In the genomic region with DNA sequence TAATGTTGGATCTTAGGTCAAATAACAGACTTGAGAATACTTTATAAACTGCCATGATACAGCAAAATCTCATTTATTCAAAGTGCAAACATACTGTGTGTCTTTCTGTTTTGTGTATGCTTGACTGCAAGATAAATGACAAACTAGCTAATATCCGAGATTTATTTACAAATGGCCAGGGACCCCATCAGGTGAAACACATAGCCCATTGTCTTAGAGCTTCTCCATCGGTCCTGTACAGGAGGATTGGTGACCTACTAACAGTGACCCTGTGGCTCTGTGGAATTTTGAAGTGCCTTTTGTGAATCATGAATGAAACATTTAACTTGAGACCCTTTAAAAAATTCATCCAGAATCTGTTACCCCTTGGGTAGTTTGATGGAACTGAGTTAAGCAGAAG, we compare ENCODE assay signal across 18 cellular contexts. TPM values are rescaled to one million over a fixed set of nuclear protein-coding genes. Genes with fewer than 3 reads are reported as not detected.
DNase-seq lines count a peak whose midpoint lies in the region; ATAC-seq, FAIRE-seq and TF ChIP-seq lines count a peak whose summit lies in the region.
"Had no signal": no experiment of that assay in that cellular context is flagged by ENCODE, and none has a peak within 500 bp of the region (broad histone marks: within the 10 kb centered on the region; RNA-seq: fewer than 3 reads in every experiment).

No MANE protein-coding gene starts in this region.

- POLR2A ChIA-PET in HepG2 (lab: Yijun Ruan, JAX), result interaction anchor here (1.2 kb wide), 1 partner anchor 31 kb away, joined by 3 read pairs; no protein-coding TSS in a partner anchor
- POLR2A ChIA-PET in endothelial cell of umbilical vein (lab: Charles Lee), result no interaction called here

- H3K4me1 Mint-ChIP-seq in T-helper 17 cell, result peaks cover 34% of the 10 kb centered on the region

- CTCF ChIA-PET in HepG2 (lab: Yijun Ruan, JAX; ENCODE audit: low intra/inter-chr PET ratio, low total read pairs) (no interaction called here), endothelial cell of umbilical vein (lab: Charles Lee) (interaction anchor here (0.9 to 1.5 kb wide), 11 partner anchors 9 to 171 kb away, joined by 3 to 13 read pairs (median 4); no protein-coding TSS in a partner anchor)

- TF ChIP-seq EP300 in HepG2 (IDR thresholded peaks at IDR 0.05; ENCODE audit: low read depth in 2 of 2, low read length in 2 of 2) (no peak), HepG2 (CRISPR knock-in tag; IDR thresholded peaks at IDR 0.05; ENCODE audit: borderline replicate concordance) (no peak), upper lobe of left lung (IDR thresholded peaks at IDR 0.05) (no peak)

- H3K4me3 ChIP-seq in HepG2 (replicated peaks in 1 of 3; ENCODE audit: insufficient read depth in 1 of 3, low read depth in 2 of 3, low read length in 3 of 3) (no peak overlapping the region), right lobe of liver (no peak overlapping the region), endothelial cell of umbilical vein (replicated peaks in 1 of 3; ENCODE audit: insufficient read depth in 1 of 3, low read depth in 1 of 3, low read length in 3 of 3) (no peak overlapping the region), upper lobe of left lung (no peak overlapping the region)
- H3K4me3 ChIP-seq: ascending aorta, K562 had no signal

- no peaks in the 10 kb centered on the region for H3K27me3 Mint-ChIP-seq in T-helper 17 cell

- 11% methylated on average over 2 of the region's 2 CpGs for WGBS in HepG2 (ENCODE audit: low lambda C conversion rate)
- WGBS in right lobe of liver (ENCODE audit: insufficient coverage, low coverage, low lambda C conversion rate, missing lambda C conversion rate), result 67% methylated on average over 2 of the region's 2 CpGs
- WGBS in upper lobe of left lung, 2 donors, result 58 to 65% methylated on average over 2 of the region's 2 CpGs

- intact Hi-C loops in HepG2 (cut with micrococcal nuclease; ENCODE audit: unreplicated experiment) (no loop called here), right lobe of liver (cut with DNase I) (no loop called here), endothelial cell of umbilical vein (cut with micrococcal nuclease) (no loop called here)

- in situ Hi-C loops in HepG2 (cut with HindIII; ENCODE audit: extremely low pct_ligation_motif_present, low pct_unique_long_range_greater_than_20kb), result no loop called here

- peak; percentile 52 for ATAC-seq in HepG2
- no peak for ATAC-seq in right lobe of liver
- ATAC-seq in T-helper 17 cell, result no peak
- no peak for ATAC-seq in upper lobe of left lung (ENCODE audit: low FRiP score in 2 of 2)
- ATAC-seq: K562, sciatic nerve had no signal

- H3K9me3 ChIP-seq in HepG2 (ENCODE audit: low read length), result no peaks in the 10 kb centered on the region
- H3K9me3 ChIP-seq in right lobe of liver, result no peaks in the 10 kb centered on the region
- no peaks in the 10 kb centered on the region for H3K9me3 ChIP-seq in T-helper 17 cell (ENCODE audit: control insufficient read depth, low read length, poor library complexity, severe bottlenecking)
- no peaks in the 10 kb centered on the region for H3K9me3 ChIP-seq in endothelial cell of umbilical vein (replicated peaks; ENCODE audit: control insufficient read depth, insufficient read depth, low read length)
- no peaks in the 10 kb centered on the region for H3K9me3 ChIP-seq in upper lobe of left lung
- H3K9me3 ChIP-seq: ascending aorta had no signal

- dilution Hi-C loops in endothelial cell of umbilical vein (cut with MboI; ENCODE audit: extremely low pct_ligation_motif_present, low sequenced_read_pairs), result no loop called here

- DNase-seq in HepG2 (ENCODE audit: low spot score) (peak; percentile 65), right lobe of liver (no peak), T-helper 17 cell (no peak), endothelial cell of umbilical vein (ENCODE audit: low read depth, low spot score) (no peak), DMS153 (lab: John Stamatoyannopoulos, UW) (no peak), C1 segment of cervical spinal cord (lab: John Stamatoyannopoulos, UW) (no peak), upper lobe of left lung (no peak), T-helper 1 cell (no peak)
- DNase-seq: activated CD4-positive, alpha-beta T cell treated with anti-CD3 and anti-CD28 coated beads, Interleukin-2, amount 50 U/mL, for 1 hour; NCI-H2081; NCI-H524; stimulated activated CD4-positive, alpha-beta T cell treated with anti-CD3 and anti-CD28 coated beads, Interleukin-1b, Interleukin-23, amount 100 ng/mL, for 48 hours had no signal

- no peak overlapping the region for H3K4me3 Mint-ChIP-seq in T-helper 17 cell
- H3K4me3 Mint-ChIP-seq: activated T-helper 1 cell treated with anti-CD3 and anti-CD28 coated beads, Interleukin-12 subunit alpha, Interleukin-12 subunit beta, Interleukin-2, Interleukin-4 antibody, amounts not matched to agents 30 ng/mL and 10 ng/mL and 1 ng/mL, durations not matched to agents 14 hours and 24 hours and 36 hours had no signal

- TF ChIP-seq CTCF in HepG2 (CRISPR knock-in tag; IDR thresholded peaks at IDR 0.05), result no peak
- TF ChIP-seq CTCF in right lobe of liver (IDR thresholded peaks at IDR 0.05), result no peak
- TF ChIP-seq CTCF in endothelial cell of umbilical vein (IDR thresholded peaks at IDR 0.05; ENCODE audit: extremely low read depth in 1 of 2, insufficient read depth in 1 of 2, low read depth in 1 of 2, low read length in 2 of 2), result no peak
- no peak for TF ChIP-seq CTCF in upper lobe of left lung (IDR thresholded peaks at IDR 0.05)

- H3K36me3 ChIP-seq in HepG2 (replicated peaks in 1 of 2; ENCODE audit: control insufficient read depth in 1 of 2, insufficient read depth in 2 of 2, low read length in 2 of 2) (peaks cover 14 to 44% of the 10 kb centered on the region in 2 experiments), right lobe of liver (peaks cover 0 to 18% (median 0%) of the 10 kb centered on the region in 4 donors), endothelial cell of umbilical vein (ENCODE audit: control insufficient read depth in 2 of 2, extremely low read depth in 1 of 2, insufficient read depth in 2 of 2, low read length in 2 of 2) (peaks cover 0 to 11% of the 10 kb centered on the region in 2 experiments), upper lobe of left lung (peaks cover 0 to 27% (median 5%) of the 10 kb centered on the region in 4 donors)

- H3K27ac Mint-ChIP-seq in T-helper 17 cell, result peak overlapping the region; percentile 63
- H3K27ac Mint-ChIP-seq: activated T-helper 1 cell treated with anti-CD3 and anti-CD28 coated beads, Interleukin-12 subunit alpha, Interleukin-12 subunit beta, Interleukin-2, Interleukin-4 antibody, amounts not matched to agents 30 ng/mL and 10 ng/mL and 1 ng/mL, durations not matched to agents 14 hours and 24 hours and 36 hours had no signal

- no peaks in the 10 kb centered on the region for H3K9me1 ChIP-seq in endothelial cell of umbilical vein (replicated peaks; ENCODE audit: control insufficient read depth, extremely low read depth, insufficient read depth, low read length)

- H3K4me1 ChIP-seq in HepG2 (ENCODE audit: insufficient read depth, low read length), result peaks cover 51% of the 10 kb centered on the region
- no peaks in the 10 kb centered on the region for H3K4me1 ChIP-seq in right lobe of liver
- peaks cover 19% of the 10 kb centered on the region for H3K4me1 ChIP-seq in endothelial cell of umbilical vein (ENCODE audit: control insufficient read depth, extremely low read depth, insufficient read depth, low read length)
- peaks cover 26 to 76% (median 52%) of the 10 kb centered on the region in 4 donors for H3K4me1 ChIP-seq in upper lobe of left lung

- TF ChIP-seq POLR2A in HepG2 (IDR thresholded peaks at IDR 0.05; ENCODE audit: insufficient read depth in 1 of 2, low read depth in 2 of 2, low read length in 2 of 2) (no peak), right lobe of liver (IDR thresholded peaks at IDR 0.05) (no peak), endothelial cell of umbilical vein (IDR thresholded peaks at IDR 0.05; ENCODE audit: low read depth, low read length) (no peak), upper lobe of left lung (IDR thresholded peaks at IDR 0.05) (no peak)

- H4K20me1 ChIP-seq in HepG2 (ENCODE audit: insufficient read depth, low read length) (peaks cover 27% of the 10 kb centered on the region), endothelial cell of umbilical vein (replicated peaks; ENCODE audit: control insufficient read depth, extremely low read depth, insufficient read depth, low read length) (no peaks in the 10 kb centered on the region)

- H3K27ac ChIP-seq in HepG2 (ENCODE audit: extremely low read length, insufficient read depth, low read length) (peak overlapping the region; percentile 47), right lobe of liver (no peak overlapping the region), endothelial cell of umbilical vein (ENCODE audit: insufficient read depth, low read depth, low read length) (no peak overlapping the region), upper lobe of left lung (peak overlapping the region in 1 of 4 donors; percentile 46)
- H3K27ac ChIP-seq: ascending aorta, HL-60 had no signal

- peaks cover 59% of the 10 kb centered on the region for H3K79me2 ChIP-seq in HepG2 (ENCODE audit: insufficient read depth, low read length)
- peaks cover 61% of the 10 kb centered on the region for H3K79me2 ChIP-seq in endothelial cell of umbilical vein (ENCODE audit: control insufficient read depth, insufficient read depth, low read length)

- no peaks in the 10 kb centered on the region for H3K36me3 Mint-ChIP-seq in T-helper 17 cell (ENCODE audit: low read depth)

- no TSS peak for BruUV-seq in HepG2 (replicated peaks; lab: Mats Ljungman, UMichigan)
- BruUV-seq in endothelial cell of umbilical vein (replicated peaks; lab: Mats Ljungman, UMichigan), result no TSS peak

- H3K4me2 ChIP-seq in HepG2 (ENCODE audit: low read depth, low read length), result 0 out of 2 replicates have a peak overlapping the region, but pooled peaks have one; percentile 30
- peak overlapping the region; percentile 23 for H3K4me2 ChIP-seq in endothelial cell of umbilical vein (ENCODE audit: insufficient read depth, low read length)

- no peak for TF ChIP-seq RAD21 in HepG2 (CRISPR knock-in tag; IDR thresholded peaks at IDR 0.05)

- H2AFZ ChIP-seq in HepG2 (ENCODE audit: low read length) (no peak overlapping the region), endothelial cell of umbilical vein (ENCODE audit: low read depth, low read length) (no peak overlapping the region)

- H3K27me3 ChIP-seq in HepG2 (ENCODE audit: control insufficient read depth in 1 of 2, insufficient read depth in 2 of 2, low read length in 2 of 2) (no peaks in the 10 kb centered on the region), right lobe of liver (no peaks in the 10 kb centered on the region), endothelial cell of umbilical vein (ENCODE audit: control insufficient read depth in 2 of 2, insufficient read depth in 2 of 2, low read length in 2 of 2) (no peaks in the 10 kb centered on the region), upper lobe of left lung (no peaks in the 10 kb centered on the region)
- H3K27me3 ChIP-seq: ascending aorta had no signal

- H3K9ac ChIP-seq in HepG2 (ENCODE audit: insufficient read depth, low read depth, low read length), result 0 out of 2 replicates have a peak overlapping the region, but pooled peaks have one; percentile 2
- no peak overlapping the region for H3K9ac ChIP-seq in endothelial cell of umbilical vein (replicated peaks; ENCODE audit: extremely low read depth, insufficient read depth, low read length)

- FAIRE-seq in HepG2 (lab: Jason Lieb, UNC) (peak; percentile 23), endothelial cell of umbilical vein (lab: Jason Lieb, UNC) (no peak)
- FAIRE-seq: endometrium, K562 had no signal

RNA-seq across cellular contexts. Expression of a gene that starts 27.1 kb away (rescaled TPM):
- total RNA-seq in HepG2 (2016; rRNA removed; fragmentation: Illumina TruSeq; extraction: Trizol) (9.6 and 17.2 TPM in 2 replicates), right lobe of liver (10 to 100 TPM; 14.1 to 30.3 (median 18.2) TPM), T-helper 17 cell (1 to 10 TPM; 3.7 to 5.9 TPM), endothelial cell of umbilical vein (108 and 132 TPM in 2 replicates), upper lobe of left lung (100 to 1,000 TPM in 2 of 6 donors, 10 to 100 TPM in 4; 81.5 to 275 (median 96.6) TPM)
- total RNA-seq in HepG2 (2016; cell fraction: cytosol; rRNA removed; fragmentation: Illumina TruSeq; extraction: Trizol; ENCODE audit: low read depth), result 2.4 and 2.6 TPM in 2 replicates
- 9.5 and 17.7 TPM in 2 replicates for total RNA-seq in HepG2 (2016; cell fraction: insoluble cytoplasmic fraction; rRNA removed; fragmentation: Illumina TruSeq; extraction: Trizol)
- 6.9 and 7.4 TPM in 2 replicates for total RNA-seq in HepG2 (2016; cell fraction: membrane; rRNA removed; fragmentation: Illumina TruSeq; extraction: Trizol)
- total RNA-seq in HepG2 (2016; cell fraction: nucleus; rRNA removed; fragmentation: Illumina TruSeq; extraction: Trizol), result 15.9 and 18.2 TPM in 2 replicates
- polyA plus RNA-seq in HepG2 (2011; rRNA removed) (12.2 and 16.1 TPM in 2 replicates), endothelial cell of umbilical vein (154 and 187 TPM in 2 replicates)
- polyA plus RNA-seq in HepG2 (2011; cell fraction: cytosol; rRNA removed), result 6.9 and 11.5 TPM in 2 replicates
- polyA plus RNA-seq in HepG2 (2011; cell fraction: nucleus; rRNA removed), result 98.4 and 122 TPM in 2 replicates
- 6.9 and 8.5 TPM in 2 replicates for polyA plus RNA-seq in HepG2 (2012)
- 1.4 and 1.6 TPM in 2 replicates for polyA plus RNA-seq in HepG2 (2016; cell fraction: cytosol; fragmentation: Illumina TruSeq; extraction: Trizol; ENCODE audit: low read depth)
- polyA plus RNA-seq in HepG2 (2016; cell fraction: insoluble cytoplasmic fraction; fragmentation: Illumina TruSeq; extraction: Trizol; ENCODE audit: low read depth), result 8.9 and 9.4 TPM in 2 replicates
- 3.8 and 4.2 TPM in 2 replicates for polyA plus RNA-seq in HepG2 (2016; cell fraction: membrane; fragmentation: Illumina TruSeq; extraction: Trizol; ENCODE audit: low read depth)
- 47.1 and 52.2 TPM in 2 replicates for polyA plus RNA-seq in HepG2 (2016; cell fraction: nucleus; fragmentation: Illumina TruSeq; extraction: Trizol; ENCODE audit: insufficient read depth, low read depth)
- 9.4 and 18.9 TPM in 2 replicates for polyA minus RNA-seq in HepG2 (2011; rRNA and poly(A)+ RNA removed; ENCODE audit: low replicate concordance)
- 4.6 and 8.4 TPM in 2 replicates for polyA minus RNA-seq in HepG2 (2011; cell fraction: cytosol; rRNA and poly(A)+ RNA removed)
- polyA minus RNA-seq in HepG2 (2011; cell fraction: nucleus; rRNA and poly(A)+ RNA removed), result 9.1 and 11.2 TPM in 2 replicates
- 55.5 and 101 TPM in 2 replicates for polyA plus RNA-seq in endothelial cell of umbilical vein (2011; cell fraction: cytosol; rRNA removed)
- 267 and 310 TPM in 2 replicates for polyA plus RNA-seq in endothelial cell of umbilical vein (2011; cell fraction: nucleus; rRNA removed)
- polyA plus RNA-seq in endothelial cell of umbilical vein (2012), result 31.9 and 66.1 TPM in 2 replicates
- 50.6 and 59.6 TPM in 2 replicates for polyA minus RNA-seq in endothelial cell of umbilical vein
- polyA minus RNA-seq in endothelial cell of umbilical vein (2011; cell fraction: cytosol; rRNA and poly(A)+ RNA removed), result 16.9 TPM
- 50.4 and 76.0 TPM in 2 replicates for polyA minus RNA-seq in endothelial cell of umbilical vein (2011; cell fraction: nucleus; rRNA and poly(A)+ RNA removed)

RNA-seq across cellular contexts. Expression of a gene that starts 40.2 kb away (rescaled TPM):
- total RNA-seq in HepG2 (2016; rRNA removed; fragmentation: Illumina TruSeq; extraction: Trizol), result 62.8 and 68.1 TPM in 2 replicates
- 18.9 and 19.0 TPM in 2 replicates for total RNA-seq in HepG2 (2016; cell fraction: cytosol; rRNA removed; fragmentation: Illumina TruSeq; extraction: Trizol; ENCODE audit: low read depth)
- total RNA-seq in HepG2 (2016; cell fraction: insoluble cytoplasmic fraction; rRNA removed; fragmentation: Illumina TruSeq; extraction: Trizol), result 58.6 and 68.6 TPM in 2 replicates
- total RNA-seq in HepG2 (2016; cell fraction: membrane; rRNA removed; fragmentation: Illumina TruSeq; extraction: Trizol), result 65.4 and 80.0 TPM in 2 replicates
- 38.0 and 40.7 TPM in 2 replicates for total RNA-seq in HepG2 (2016; cell fraction: nucleus; rRNA removed; fragmentation: Illumina TruSeq; extraction: Trizol)
- 23.9 and 29.4 TPM in 2 replicates for polyA plus RNA-seq in HepG2 (2011; rRNA removed)
- polyA plus RNA-seq in HepG2 (2011; cell fraction: cytosol; rRNA removed), result 13.8 and 18.5 TPM in 2 replicates
- polyA plus RNA-seq in HepG2 (2011; cell fraction: nucleus; rRNA removed), result 23.8 and 24.4 TPM in 2 replicates
- 43.4 and 54.0 TPM in 2 replicates for polyA plus RNA-seq in HepG2 (2012)
- 29.1 and 32.3 TPM in 2 replicates for polyA plus RNA-seq in HepG2 (2016; cell fraction: cytosol; fragmentation: Illumina TruSeq; extraction: Trizol; ENCODE audit: low read depth)
- 93.6 and 111 TPM in 2 replicates for polyA plus RNA-seq in HepG2 (2016; cell fraction: insoluble cytoplasmic fraction; fragmentation: Illumina TruSeq; extraction: Trizol; ENCODE audit: low read depth)
- polyA plus RNA-seq in HepG2 (2016; cell fraction: membrane; fragmentation: Illumina TruSeq; extraction: Trizol; ENCODE audit: low read depth), result 65.2 and 73.0 TPM in 2 replicates
- polyA plus RNA-seq in HepG2 (2016; cell fraction: nucleus; fragmentation: Illumina TruSeq; extraction: Trizol; ENCODE audit: insufficient read depth, low read depth), result 82.8 and 91.4 TPM in 2 replicates
- 24.4 and 42.6 TPM in 2 replicates for polyA minus RNA-seq in HepG2 (2011; rRNA and poly(A)+ RNA removed; ENCODE audit: low replicate concordance)
- polyA minus RNA-seq in HepG2 (2011; cell fraction: cytosol; rRNA and poly(A)+ RNA removed), result 17.8 and 23.1 TPM in 2 replicates
- polyA minus RNA-seq in HepG2 (2011; cell fraction: nucleus; rRNA and poly(A)+ RNA removed), result 36.4 and 41.8 TPM in 2 replicates
- total RNA-seq in right lobe of liver, result 10 to 100 TPM; 24.4 to 52.5 (median 36.1) TPM
- total RNA-seq in T-helper 17 cell, result 10 to 100 TPM; 75.5 to 77.9 TPM
- 71.0 and 78.6 TPM in 2 replicates for total RNA-seq in endothelial cell of umbilical vein
- polyA plus RNA-seq in endothelial cell of umbilical vein, result 18.6 and 23.5 TPM in 2 replicates
- polyA plus RNA-seq in endothelial cell of umbilical vein (2011; cell fraction: cytosol; rRNA removed), result 24.3 and 27.6 TPM in 2 replicates
- 36.4 and 39.8 TPM in 2 replicates for polyA plus RNA-seq in endothelial cell of umbilical vein (2011; cell fraction: nucleus; rRNA removed)
- 42.9 and 57.4 TPM in 2 replicates for polyA plus RNA-seq in endothelial cell of umbilical vein (2012)
- 27.8 and 31.4 TPM in 2 replicates for polyA minus RNA-seq in endothelial cell of umbilical vein
- 33.1 TPM for polyA minus RNA-seq in endothelial cell of umbilical vein (2011; cell fraction: cytosol; rRNA and poly(A)+ RNA removed)
- polyA minus RNA-seq in endothelial cell of umbilical vein (2011; cell fraction: nucleus; rRNA and poly(A)+ RNA removed), result 22.2 and 27.0 TPM in 2 replicates
- 10 to 100 TPM; 35.6 to 70.4 (median 52.4) TPM for total RNA-seq in upper lobe of left lung

RNA-seq across cellular contexts. Expression of a gene that starts 44.0 kb away (rescaled TPM):
- total RNA-seq in HepG2 (2016; rRNA removed; fragmentation: Illumina TruSeq; extraction: Trizol) (0.87 and 1.0 TPM in 2 replicates), right lobe of liver (100 to 1,000 TPM in 4 of 6 experiments, 10 to 100 TPM in 2; 74.8 to 378 (median 229) TPM), T-helper 17 cell (not detected), endothelial cell of umbilical vein (not detected in 2 replicates), upper lobe of left lung (not detected)
- total RNA-seq in HepG2 (2016; cell fraction: cytosol; rRNA removed; fragmentation: Illumina TruSeq; extraction: Trizol; ENCODE audit: low read depth), result 0.71 and 1.5 TPM in 2 replicates
- total RNA-seq in HepG2 (2016; cell fraction: insoluble cytoplasmic fraction; rRNA removed; fragmentation: Illumina TruSeq; extraction: Trizol), result 0.88 and 0.95 TPM in 2 replicates
- total RNA-seq in HepG2 (2016; cell fraction: membrane; rRNA removed; fragmentation: Illumina TruSeq; extraction: Trizol), result 0.53 and 1.1 TPM in 2 replicates
- total RNA-seq in HepG2 (2016; cell fraction: nucleus; rRNA removed; fragmentation: Illumina TruSeq; extraction: Trizol), result 0.47 and 0.65 TPM in 2 replicates
- polyA plus RNA-seq in HepG2 (2011; rRNA removed) (1.7 and 7.6 TPM in 2 replicates), endothelial cell of umbilical vein (not detected in 2 replicates)
- polyA plus RNA-seq in HepG2 (2011; cell fraction: cytosol; rRNA removed), result 3.2 and 4.5 TPM in 2 replicates
- polyA plus RNA-seq in HepG2 (2011; cell fraction: nucleus; rRNA removed), result 4.2 and 9.5 TPM in 2 replicates
- 6.6 and 11.5 TPM in 2 replicates for polyA plus RNA-seq in HepG2 (2012)
- polyA plus RNA-seq in HepG2 (2016; cell fraction: cytosol; fragmentation: Illumina TruSeq; extraction: Trizol; ENCODE audit: low read depth), result 0.17 and 0.24 TPM in 2 replicates
- polyA plus RNA-seq in HepG2 (2016; cell fraction: insoluble cytoplasmic fraction; fragmentation: Illumina TruSeq; extraction: Trizol; ENCODE audit: low read depth), result 0.51 and 0.54 TPM in 2 replicates
- polyA plus RNA-seq in HepG2 (2016; cell fraction: membrane; fragmentation: Illumina TruSeq; extraction: Trizol; ENCODE audit: low read depth), result 0.41 and 0.42 TPM in 2 replicates
- 0.53 and 0.61 TPM in 2 replicates for polyA plus RNA-seq in HepG2 (2016; cell fraction: nucleus; fragmentation: Illumina TruSeq; extraction: Trizol; ENCODE audit: insufficient read depth, low read depth)
- 4.3 TPM in 1 of 2 replicates, not detected in the other for polyA minus RNA-seq in HepG2 (2011; rRNA and poly(A)+ RNA removed; ENCODE audit: low replicate concordance)
- polyA minus RNA-seq in HepG2 (2011; cell fraction: cytosol; rRNA and poly(A)+ RNA removed), result 2.3 and 3.1 TPM in 2 replicates
- 0.52 and 1.5 TPM in 2 replicates for polyA minus RNA-seq in HepG2 (2011; cell fraction: nucleus; rRNA and poly(A)+ RNA removed)
- 0.04 TPM in 1 of 2 replicates, not detected in the other for polyA plus RNA-seq in endothelial cell of umbilical vein (2011; cell fraction: cytosol; rRNA removed)
- not detected in 2 replicates for polyA plus RNA-seq in endothelial cell of umbilical vein (2011; cell fraction: nucleus; rRNA removed)
- not detected in 2 replicates for polyA plus RNA-seq in endothelial cell of umbilical vein (2012)
- not detected in 2 replicates for polyA minus RNA-seq in endothelial cell of umbilical vein
- polyA minus RNA-seq in endothelial cell of umbilical vein (2011; cell fraction: cytosol; rRNA and poly(A)+ RNA removed), result not detected
- not detected in 2 replicates for polyA minus RNA-seq in endothelial cell of umbilical vein (2011; cell fraction: nucleus; rRNA and poly(A)+ RNA removed)
- total RNA-seq: activated T-helper 1 cell treated with anti-CD3 and anti-CD28 coated beads, Interleukin-12 subunit alpha, Interleukin-12 subunit beta, Interleukin-2, Interleukin-4 antibody, amounts not matched to agents 30 ng/mL and 10 ng/mL and 1 ng/mL, durations not matched to agents 14 hours and 24 hours and 36 hours; ascending aorta; sciatic nerve had no signal
- polyA plus RNA-seq: K562 had no signal

Comparison
In these comparisons a context has a peak if more than half of its experiments do, and no peak if none do; other contexts are left out.
1. RNA of a gene that starts 44.0 kb away (total RNA-seq): 74.8 to 378 TPM in right lobe of liver; 0.47 to 1.5 TPM in HepG2, not detected in T-helper 17 cell, not detected in endothelial cell of umbilical vein and not detected in upper lobe of left lung; every median in the first group is over 10 times any median in the second.